ENCODE assay signal across 8 cellular contexts in genomic region chr15:92277776-92278175, GRCh38.
DNase-seq lines count a peak whose midpoint lies in the region; ATAC-seq lines count a peak whose summit lies in the region.

No MANE protein-coding gene starts in this region.

- H3K4me1 Mint-ChIP-seq in activated naive CD8-positive, alpha-beta T cell treated with anti-CD3 and anti-CD28 coated beads, Interleukin-2, amount 50 U/mL, for 24 hours = no peaks in the 10 kb centered on the region

- ATAC-seq in HG03060 (IDR thresholded peaks at IDR 0.05; ENCODE audit: low read depth, unreplicated experiment) (peak; percentile 54), HG03135 (IDR thresholded peaks at IDR 0.05; ENCODE audit: unreplicated experiment) (no peak)
- peak; percentile 46 for ATAC-seq in activated naive CD8-positive, alpha-beta T cell treated with anti-CD3 and anti-CD28 coated beads, Interleukin-2, amount 50 U/mL, for 24 hours

- no peaks in the 10 kb centered on the region for H3K36me3 Mint-ChIP-seq in activated naive CD8-positive, alpha-beta T cell treated with anti-CD3 and anti-CD28 coated beads, Interleukin-2, amount 50 U/mL, for 24 hours (ENCODE audit: low read depth)

- H3K27ac Mint-ChIP-seq in activated naive CD8-positive, alpha-beta T cell treated with anti-CD3 and anti-CD28 coated beads, Interleukin-2, amount 50 U/mL, for 24 hours = no peak overlapping the region

- DNase-seq in SKM-1 treated with dmso at 0.1 percent for 144 hours (lab: John Stamatoyannopoulos, UW; ENCODE audit: unreplicated experiment) = peak; percentile 5
- no peak for DNase-seq in SKM-1 (lab: John Stamatoyannopoulos, UW; ENCODE audit: unreplicated experiment)
- DNase-seq in activated naive CD8-positive, alpha-beta T cell treated with anti-CD3 and anti-CD28 coated beads, Interleukin-2, amount 50 U/mL, for 24 hours = no peak
- peak; percentile 5 for DNase-seq in midbrain (lab: John Stamatoyannopoulos, UW)
- DNase-seq in NCI-H774 (lab: John Stamatoyannopoulos, UW) = no peak
- DNase-seq in NCI-H1048 (lab: John Stamatoyannopoulos, UW) = no peak

- H3K9me3 Mint-ChIP-seq in activated naive CD8-positive, alpha-beta T cell treated with anti-CD3 and anti-CD28 coated beads, Interleukin-2, amount 50 U/mL, for 24 hours = no peaks in the 10 kb centered on the region

- peaks cover 6% of the 10 kb centered on the region for H3K27me3 Mint-ChIP-seq in activated naive CD8-positive, alpha-beta T cell treated with anti-CD3 and anti-CD28 coated beads, Interleukin-2, amount 50 U/mL, for 24 hours

- no peak overlapping the region for H3K4me3 Mint-ChIP-seq in activated naive CD8-positive, alpha-beta T cell treated with anti-CD3 and anti-CD28 coated beads, Interleukin-2, amount 50 U/mL, for 24 hours

Comparison
In these comparisons a context has a peak if more than half of its experiments do, and no peak if none do; other contexts are left out.
1. DNase-seq: peak in SKM-1 treated with dmso at 0.1 percent for 144 hours (single experiment) and midbrain (single experiment); none in SKM-1 (single experiment), activated naive CD8-positive, alpha-beta T cell treated with anti-CD3 and anti-CD28 coated beads, Interleukin-2, amount 50 U/mL, for 24 hours (single experiment), NCI-H774 (single experiment) and NCI-H1048 (single experiment).